20 cellular contexts compared by ENCODE assay signal in genomic region chr11:9150944-9151343, GRCh38. TPM values are rescaled to one million over a fixed set of nuclear protein-coding genes. Genes with fewer than 3 reads are reported as not detected.
"Had no signal": no experiment of that assay in that cellular context is flagged by ENCODE, and none has a peak within 500 bp of the region (broad histone marks: within the 10 kb centered on the region; RNA-seq: fewer than 3 reads in every experiment).

No MANE protein-coding gene starts in this region.

- H3K79me2 ChIP-seq: parathyroid adenoma had no signal

- DNase-seq: activated CD4-positive, alpha-beta memory T cell treated with anti-CD3 and anti-CD28 coated beads, Interleukin-2, amount 10 ng/mL, durations not matched to agents 7 days and 5 days; activated CD4-positive, alpha-beta T cell treated with anti-CD3 and anti-CD28 coated beads for 36 hours; activated gamma-delta T cell treated with Interleukin-2 at 50 U/mL for 16 hours; activated naive CD8-positive, alpha-beta T cell treated with anti-CD3 and anti-CD28 coated beads, Interleukin-2, amount 10 ng/mL, durations not matched to agents 7 days and 5 days; activated T-cell treated with anti-CD3 and anti-CD28 coated beads, Interleukin-2, amount 50 U/mL, for 48 hours; aorta; caudate nucleus; effector memory CD8-positive, alpha-beta T cell; erythroblast; heart right ventricle; left ventricle myocardium inferior; retina; small intestine; T-helper 1 cell; WERI-Rb-1 had no signal

- H3K4me1 ChIP-seq: parathyroid adenoma had no signal

- H3K9me3 ChIP-seq: heart right ventricle, left ventricle myocardium inferior, thyroid gland had no signal

- H3K27me3 ChIP-seq: foreskin keratinocyte, heart right ventricle, thyroid gland had no signal

- H2AFZ ChIP-seq: parathyroid adenoma had no signal

- H3K9ac ChIP-seq: parathyroid adenoma had no signal

- ATAC-seq: activated CD4-positive, alpha-beta T cell treated with anti-CD3 and anti-CD28 coated beads for 36 hours; effector memory CD8-positive, alpha-beta T cell; heart right ventricle; stimulated activated effector memory CD8-positive, alpha-beta T cell treated with anti-CD3 and anti-CD28 coated beads, Interleukin-12 subunit alpha, Interleukin-12 subunit beta, amount 100 ng/mL, for 72 hours had no signal

- H3K4me3 ChIP-seq: heart right ventricle, left ventricle myocardium inferior, thyroid gland had no signal

- FAIRE-seq: small intestine, urothelium cell line had no signal

- H3K27ac ChIP-seq: foreskin keratinocyte, heart right ventricle, left ventricle myocardium inferior, parathyroid adenoma, WERI-Rb-1 had no signal

RNA-seq across cellular contexts. Expression of gene SCUBE2, which starts 59.5 kb away (rescaled TPM):
- total RNA-seq: activated CD4-positive, alpha-beta memory T cell treated with anti-CD3 and anti-CD28 coated beads, Interleukin-2, amount 10 ng/mL, durations not matched to agents 7 days and 5 days; activated CD4-positive, alpha-beta T cell treated with anti-CD3 and anti-CD28 coated beads for 36 hours; activated naive CD8-positive, alpha-beta T cell treated with anti-CD3 and anti-CD28 coated beads, Interleukin-2, amount 10 ng/mL, durations not matched to agents 7 days and 5 days had no signal
